ENCODE assay signal across 28 cellular contexts in the genomic region with DNA sequence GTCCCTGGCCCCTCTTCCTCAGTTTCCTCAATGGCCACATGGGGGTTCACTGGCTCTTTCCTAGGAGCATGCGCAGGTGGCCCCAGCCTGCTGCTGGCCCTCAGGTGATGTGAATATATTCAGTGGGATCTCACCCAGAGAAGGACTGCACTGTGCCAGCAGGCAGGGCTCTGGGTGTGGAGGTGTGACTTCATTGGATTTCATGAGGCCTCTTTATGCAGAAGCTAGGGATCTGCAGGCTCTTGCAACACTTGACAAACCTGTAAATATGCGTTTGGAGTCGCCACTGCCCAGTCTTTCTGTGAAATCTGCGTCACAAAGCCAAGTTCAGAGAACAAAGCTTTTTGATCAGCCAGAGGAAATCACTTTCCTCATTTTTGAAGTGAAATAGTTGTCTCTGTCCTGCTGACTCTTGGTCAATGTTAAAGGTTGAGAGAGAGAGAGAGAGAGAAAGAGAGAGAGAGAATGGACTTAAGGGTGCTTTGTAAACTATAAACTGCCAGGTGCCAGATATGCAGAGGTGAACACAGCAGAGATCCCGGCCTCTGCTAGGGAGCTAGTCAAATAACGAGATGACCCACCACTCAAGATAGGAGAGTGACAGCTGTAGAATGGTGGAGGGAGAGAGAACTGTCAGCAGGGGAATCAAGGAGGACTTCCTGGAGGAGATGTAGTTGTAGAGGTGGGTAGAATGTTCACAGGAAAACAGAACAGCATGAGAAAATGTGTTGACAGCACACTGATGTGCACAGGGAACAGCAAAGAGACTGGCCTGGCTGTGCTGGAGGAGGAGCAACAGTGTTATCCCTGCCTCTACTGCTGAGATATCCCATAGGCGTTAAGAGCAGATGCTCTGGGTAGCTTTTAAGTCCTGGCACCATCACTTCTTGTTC.
DNase-seq lines count a peak whose midpoint lies in the region; ATAC-seq and TF ChIP-seq lines count a peak whose summit lies in the region.
"Had no signal": no experiment of that assay in that cellular context is flagged by ENCODE, and none has a peak within 500 bp of the region (broad histone marks: within the 10 kb centered on the region; RNA-seq: fewer than 3 reads in every experiment).

No MANE protein-coding gene starts in this region.

- 24% methylated on average over 6 of the region's 7 CpGs for WGBS in right lobe of liver (ENCODE audit: insufficient coverage, low coverage, low lambda C conversion rate, missing lambda C conversion rate)

- H3K27ac ChIP-seq in right lobe of liver: peak overlapping the region; percentile 78 to 85 (median 81)
- no peak overlapping the region for H3K27ac ChIP-seq in upper lobe of right lung
- H3K27ac ChIP-seq: SJSA1, suprapubic skin, WERI-Rb-1 had no signal

- intact Hi-C loops in right lobe of liver (cut with DNase I) (no loop called here), upper lobe of right lung (cut with DNase I) (no loop called here), Right ventricle myocardium inferior (cut with DNase I) (no loop called here)

- H3K27me3 Mint-ChIP-seq in activated CD8-positive, alpha-beta memory T cell treated with anti-CD3 and anti-CD28 coated beads, Interleukin-2, amount 10 ng/mL, durations not matched to agents 7 days and 5 days: peaks cover 7% of the 10 kb centered on the region

- H3K27me3 ChIP-seq in right lobe of liver: no peaks in the 10 kb centered on the region
- no peaks in the 10 kb centered on the region for H3K27me3 ChIP-seq in upper lobe of right lung
- H3K27me3 ChIP-seq: SJSA1, suprapubic skin had no signal

- peak; percentile 4 for DNase-seq in activated CD8-positive, alpha-beta memory T cell treated with anti-CD3 and anti-CD28 coated beads, Interleukin-2, amount 10 ng/mL, durations not matched to agents 7 days and 5 days
- no peak for DNase-seq in activated CD8-positive, alpha-beta memory T cell treated with anti-CD3 and anti-CD28 coated beads for 24 hours
- DNase-seq in right lobe of liver (peak; percentile 59 to 82 (median 78)), upper lobe of right lung (no peak), Right ventricle myocardium inferior (ENCODE audit: missing footprints) (no peak), mucosa of gallbladder (ENCODE audit: low spot score) (no peak), GDM1 (lab: John Stamatoyannopoulos, UW) (no peak)
- DNase-seq: 8988T; activated CD4-positive, alpha-beta T cell treated with anti-CD3 and anti-CD28 coated beads for 48 hours; activated naive CD4-positive, alpha-beta T cell; activated T-cell treated with anti-CD3 and anti-CD28 coated beads, Interleukin-2, amount 50 U/mL, for 72 hours; Calu3; DND-41; HFFc6; midbrain; naive thymus-derived CD4-positive, alpha-beta T cell; NCI-H1105; NCI-H187 treated with DMSO at 0.1 percent for 48 hours; NCI-H2171 treated with DMSO at 0.1 percent for 48 hours; NCI-H510A; RPMI8226; stimulated activated naive B cell treated with anti-CD40 and anti-IgM and Interleukin-4, amounts not matched to agents 10 μg/mL and 1 μg/mL and 100 μg/mL, for 72 hours; T1000 had no signal

- no peaks in the 10 kb centered on the region for H3K36me3 Mint-ChIP-seq in activated CD8-positive, alpha-beta memory T cell treated with anti-CD3 and anti-CD28 coated beads, Interleukin-2, amount 10 ng/mL, durations not matched to agents 7 days and 5 days
- H3K36me3 Mint-ChIP-seq: CD14-positive monocyte; naive thymus-derived CD4-positive, alpha-beta T cell had no signal

- no peak for ATAC-seq in activated CD8-positive, alpha-beta memory T cell treated with anti-CD3 and anti-CD28 coated beads, Interleukin-2, amount 10 ng/mL, durations not matched to agents 7 days and 5 days
- ATAC-seq in esophagus mucosa (peak; percentile 90), right lobe of liver (peak; percentile 69 to 77 (median 74)), upper lobe of right lung (peak; percentile 55), Right ventricle myocardium inferior (no peak)
- ATAC-seq: activated T-cell treated with anti-CD3 and anti-CD28 coated beads, Interleukin-2, amount 50 U/mL, for 72 hours; naive thymus-derived CD4-positive, alpha-beta T cell; stimulated activated naive B cell treated with anti-CD40 and anti-IgM and Interleukin-4, amounts not matched to agents 10 μg/mL and 1 μg/mL and 100 μg/mL, for 72 hours had no signal

- H3K27ac Mint-ChIP-seq in activated CD8-positive, alpha-beta memory T cell treated with anti-CD3 and anti-CD28 coated beads, Interleukin-2, amount 10 ng/mL, durations not matched to agents 7 days and 5 days: no peak overlapping the region
- H3K27ac Mint-ChIP-seq: activated T-cell treated with anti-CD3 and anti-CD28 coated beads, Interleukin-2, amount 50 U/mL, for 72 hours; CD14-positive monocyte; HFFc6; naive thymus-derived CD4-positive, alpha-beta T cell; stimulated activated naive B cell treated with anti-CD40 and anti-IgM and Interleukin-4, amounts not matched to agents 10 μg/mL and 1 μg/mL and 100 μg/mL, for 72 hours had no signal

- H3K4me3 ChIP-seq in right lobe of liver (no peak overlapping the region), upper lobe of right lung (no peak overlapping the region)
- H3K4me3 ChIP-seq: SJSA1, suprapubic skin had no signal

- H3K9me3 ChIP-seq in right lobe of liver (no peaks in the 10 kb centered on the region), upper lobe of right lung (no peaks in the 10 kb centered on the region)
- H3K9me3 ChIP-seq: SJSA1, suprapubic skin had no signal

- H3K4me3 Mint-ChIP-seq in activated CD8-positive, alpha-beta memory T cell treated with anti-CD3 and anti-CD28 coated beads, Interleukin-2, amount 10 ng/mL, durations not matched to agents 7 days and 5 days: no peak overlapping the region
- H3K4me3 Mint-ChIP-seq: activated T-cell treated with anti-CD3 and anti-CD28 coated beads, Interleukin-2, amount 50 U/mL, for 72 hours; CD14-positive monocyte; HFFc6; naive thymus-derived CD4-positive, alpha-beta T cell; stimulated activated naive B cell treated with anti-CD40 and anti-IgM and Interleukin-4, amounts not matched to agents 10 μg/mL and 1 μg/mL and 100 μg/mL, for 72 hours had no signal

- H3K36me3 ChIP-seq in right lobe of liver (no peaks in the 10 kb centered on the region), upper lobe of right lung (no peaks in the 10 kb centered on the region)
- H3K36me3 ChIP-seq: SJSA1, suprapubic skin, WERI-Rb-1 had no signal

- H3K4me1 Mint-ChIP-seq in activated CD8-positive, alpha-beta memory T cell treated with anti-CD3 and anti-CD28 coated beads, Interleukin-2, amount 10 ng/mL, durations not matched to agents 7 days and 5 days: peaks cover 9% of the 10 kb centered on the region
- H3K4me1 Mint-ChIP-seq: CD14-positive monocyte had no signal

- CTCF ChIA-PET in activated CD8-positive, alpha-beta memory T cell treated with anti-CD3 and anti-CD28 coated beads, Interleukin-2, amount 10 ng/mL, durations not matched to agents 7 days and 5 days (lab: Charles Lee): no interaction called here

- no peak for TF ChIP-seq CTCF in right lobe of liver (IDR thresholded peaks at IDR 0.05)
- TF ChIP-seq CTCF in upper lobe of right lung (IDR thresholded peaks at IDR 0.05): no peak

- peak; percentile 32 for TF ChIP-seq POLR2A in right lobe of liver (IDR thresholded peaks at IDR 0.05)

- H3K9me3 Mint-ChIP-seq in activated CD8-positive, alpha-beta memory T cell treated with anti-CD3 and anti-CD28 coated beads, Interleukin-2, amount 10 ng/mL, durations not matched to agents 7 days and 5 days (ENCODE audit: low read depth): peaks cover 3% of the 10 kb centered on the region

- H3K4me1 ChIP-seq in right lobe of liver (peaks cover 0 to 48% (median 18%) of the 10 kb centered on the region in 4 donors), upper lobe of right lung (peaks cover 2% of the 10 kb centered on the region)
- H3K4me1 ChIP-seq: SJSA1, suprapubic skin had no signal

Comparison
In these comparisons a context has a peak if more than half of its experiments do, and no peak if none do; other contexts are left out.
1. DNase-seq: peak in activated CD8-positive, alpha-beta memory T cell treated with anti-CD3 and anti-CD28 coated beads, Interleukin-2, amount 10 ng/mL, durations not matched to agents 7 days and 5 days (single experiment) and right lobe of liver (3 of 3); none in activated CD8-positive, alpha-beta memory T cell treated with anti-CD3 and anti-CD28 coated beads for 24 hours (single experiment), upper lobe of right lung (single experiment), Right ventricle myocardium inferior (single experiment), mucosa of gallbladder (single experiment) and GDM1 (single experiment).
2. ATAC-seq: peak in esophagus mucosa (single experiment), right lobe of liver (4 of 4) and upper lobe of right lung (single experiment); none in activated CD8-positive, alpha-beta memory T cell treated with anti-CD3 and anti-CD28 coated beads, Interleukin-2, amount 10 ng/mL, durations not matched to agents 7 days and 5 days (single experiment) and Right ventricle myocardium inferior (single experiment).